1 cellular context compared by ENCODE assay signal in genomic region chr2:171434671-171434980, GRCh38.
TF ChIP-seq lines count a peak whose summit lies in the region.

No MANE protein-coding gene starts in this region.

TF ChIP-seq in WTC11, 78 proteins besides CTCF, POLR2A, EP300 and RAD21 (continued from another document):
- TF ChIP-seq ZMAT4 (CRISPR knock-in tag; IDR thresholded peaks at IDR 0.05) = no peak
- 0 out of 2 replicates have a peak, but pooled peaks have one; percentile 3 for TF ChIP-seq ZNF263 (CRISPR knock-in tag; IDR thresholded peaks at IDR 0.05; ENCODE audit: low read depth)
- TF ChIP-seq E2F4 (CRISPR knock-in tag; IDR thresholded peaks at IDR 0.05; ENCODE audit: borderline replicate concordance, low read depth) = no peak
- TF ChIP-seq, protein P1, sequence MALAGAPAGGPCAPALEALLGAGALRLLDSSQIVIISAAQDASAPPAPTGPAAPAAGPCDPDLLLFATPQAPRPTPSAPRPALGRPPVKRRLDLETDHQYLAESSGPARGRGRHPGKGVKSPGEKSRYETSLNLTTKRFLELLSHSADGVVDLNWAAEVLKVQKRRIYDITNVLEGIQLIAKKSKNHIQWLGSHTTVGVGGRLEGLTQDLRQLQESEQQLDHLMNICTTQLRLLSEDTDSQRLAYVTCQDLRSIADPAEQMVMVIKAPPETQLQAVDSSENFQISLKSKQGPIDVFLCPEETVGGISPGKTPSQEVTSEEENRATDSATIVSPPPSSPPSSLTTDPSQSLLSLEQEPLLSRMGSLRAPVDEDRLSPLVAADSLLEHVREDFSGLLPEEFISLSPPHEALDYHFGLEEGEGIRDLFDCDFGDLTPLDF (CRISPR knock-in tag; IDR thresholded peaks at IDR 0.05) = no peak
- TF ChIP-seq NR1H2 (CRISPR knock-in tag; IDR thresholded peaks at IDR 0.05) = no peak
- no peak for TF ChIP-seq MYBL2 (CRISPR knock-in tag; IDR thresholded peaks at IDR 0.05)
- TF ChIP-seq, protein P2, sequence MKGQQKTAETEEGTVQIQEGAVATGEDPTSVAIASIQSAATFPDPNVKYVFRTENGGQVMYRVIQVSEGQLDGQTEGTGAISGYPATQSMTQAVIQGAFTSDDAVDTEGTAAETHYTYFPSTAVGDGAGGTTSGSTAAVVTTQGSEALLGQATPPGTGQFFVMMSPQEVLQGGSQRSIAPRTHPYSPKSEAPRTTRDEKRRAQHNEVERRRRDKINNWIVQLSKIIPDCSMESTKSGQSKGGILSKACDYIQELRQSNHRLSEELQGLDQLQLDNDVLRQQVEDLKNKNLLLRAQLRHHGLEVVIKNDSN (CRISPR knock-in tag; IDR thresholded peaks at IDR 0.05) = no peak; the same call in 1 of the 2 replicates
- 0 out of 2 replicates have a peak, but pooled peaks have one; percentile 37 for TF ChIP-seq IRF1 (CRISPR knock-in tag; IDR thresholded peaks at IDR 0.05)
- TF ChIP-seq STAT6 (CRISPR knock-in tag; conservative IDR thresholded peaks at IDR 0.05; ENCODE audit: low read depth) = no peak
- TF ChIP-seq ZBTB43 (CRISPR knock-in tag; IDR thresholded peaks at IDR 0.05) = no peak
- TF ChIP-seq NFE2L1 (CRISPR knock-in tag; IDR thresholded peaks at IDR 0.05) = no peak
- TF ChIP-seq TEAD4 (CRISPR knock-in tag; IDR thresholded peaks at IDR 0.05) = 0 out of 2 replicates have a peak, but pooled peaks have one; percentile 50
- TF ChIP-seq, protein P3, sequence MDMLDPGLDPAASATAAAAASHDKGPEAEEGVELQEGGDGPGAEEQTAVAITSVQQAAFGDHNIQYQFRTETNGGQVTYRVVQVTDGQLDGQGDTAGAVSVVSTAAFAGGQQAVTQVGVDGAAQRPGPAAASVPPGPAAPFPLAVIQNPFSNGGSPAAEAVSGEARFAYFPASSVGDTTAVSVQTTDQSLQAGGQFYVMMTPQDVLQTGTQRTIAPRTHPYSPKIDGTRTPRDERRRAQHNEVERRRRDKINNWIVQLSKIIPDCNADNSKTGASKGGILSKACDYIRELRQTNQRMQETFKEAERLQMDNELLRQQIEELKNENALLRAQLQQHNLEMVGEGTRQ (CRISPR knock-in tag; IDR thresholded peaks at IDR 0.05) = peak; percentile 70; the same call in 1 of the 2 replicates
- TF ChIP-seq ZNF396 (CRISPR knock-in tag; IDR thresholded peaks at IDR 0.05; ENCODE audit: borderline replicate concordance) = no peak
- 0 out of 2 replicates have a peak, but pooled peaks have one; percentile 7 for TF ChIP-seq SMAD3 (CRISPR knock-in tag; IDR thresholded peaks at IDR 0.05; ENCODE audit: borderline replicate concordance)
- TF ChIP-seq RELA (CRISPR knock-in tag; IDR thresholded peaks at IDR 0.05; ENCODE audit: borderline replicate concordance) = no peak
- TF ChIP-seq ZNF532 (CRISPR knock-in tag; IDR thresholded peaks at IDR 0.05; ENCODE audit: borderline replicate concordance) = no peak
- TF ChIP-seq ZNF281 (CRISPR knock-in tag; IDR thresholded peaks at IDR 0.05) = no peak
- no peak for TF ChIP-seq SP1 (CRISPR knock-in tag; conservative IDR thresholded peaks at IDR 0.05)
- no peak for TF ChIP-seq ERG (CRISPR knock-in tag; IDR thresholded peaks at IDR 0.05)
